Comparison of ENCODE assay signal across 6 cellular contexts in the genomic region with DNA sequence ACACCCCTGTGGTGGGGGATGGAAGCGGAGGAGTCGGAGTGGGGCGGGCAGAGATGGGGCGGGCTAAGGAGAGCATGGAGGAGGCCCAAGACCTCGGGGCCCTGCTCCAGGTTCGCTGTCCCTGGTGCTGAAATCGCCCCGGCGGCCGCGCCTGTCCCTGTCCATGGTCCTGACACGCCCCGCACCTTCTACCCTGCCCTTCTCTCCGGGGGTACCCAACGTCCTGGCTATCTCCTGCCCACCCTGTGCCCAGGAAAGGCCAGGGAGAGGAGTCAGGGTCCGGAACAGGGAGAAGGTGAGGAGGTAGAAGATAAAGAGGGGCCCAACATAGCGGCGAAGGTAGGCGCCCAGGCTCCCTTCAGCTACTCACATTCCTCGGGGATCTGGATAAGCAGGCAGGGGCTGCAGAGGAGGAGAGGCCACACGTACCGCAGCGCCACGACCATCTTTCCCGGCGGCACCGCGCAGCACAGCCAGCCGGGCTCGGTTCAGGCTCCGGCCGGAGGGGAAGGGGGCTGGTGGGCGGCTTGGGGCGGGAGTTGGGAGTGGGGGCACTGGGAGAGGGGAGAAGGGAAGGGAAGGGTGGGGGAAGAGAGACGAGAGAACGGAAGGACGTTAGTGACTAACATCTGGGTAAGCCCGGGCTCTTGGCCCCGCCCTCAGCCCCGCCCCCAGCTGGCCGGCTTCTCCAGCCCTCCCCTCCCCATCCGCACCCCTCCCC. TPM values are rescaled to one million over a fixed set of nuclear protein-coding genes. Genes with fewer than 3 reads are reported as not detected.
DNase-seq lines count a peak whose midpoint lies in the region; ATAC-seq lines count a peak whose summit lies in the region.

No MANE protein-coding gene starts in this region.

- H3K27me3 Mint-ChIP-seq in naive B cell, result peaks cover 13 to 81% (median 53%) of the 10 kb centered on the region in 3 donors

- peak overlapping the region in 1 of 6 donors; percentile 70 for H3K27ac Mint-ChIP-seq in naive B cell

- H3K27me3 ChIP-seq in adipocyte (replicated peaks; ENCODE audit: control insufficient read depth, insufficient read depth, low read length), result peaks cover 62% of the 10 kb centered on the region

- DNase-seq in AML-193 (lab: John Stamatoyannopoulos, UW) (peak; percentile 1 to 4), NCI-H460 (ENCODE audit: extremely low read depth, low read depth) (peak; percentile 30), adipocyte (ENCODE audit: low read depth) (peak; percentile 49), naive B cell (peak; percentile 52)

- no peaks in the 10 kb centered on the region for H3K4me1 ChIP-seq in adipocyte (ENCODE audit: control insufficient read depth, insufficient read depth, low read length)

- no peak overlapping the region for H3K9ac ChIP-seq in adipocyte (ENCODE audit: low read length)

- no peaks in the 10 kb centered on the region for H3K36me3 ChIP-seq in adipocyte (ENCODE audit: control insufficient read depth, insufficient read depth, low read length, severe bottlenecking)

- no peaks in the 10 kb centered on the region for H3K9me3 ChIP-seq in adipocyte (ENCODE audit: control insufficient read depth, low read length)

- peaks cover 23 to 29% (median 26%) of the 10 kb centered on the region in 3 donors for H3K4me1 Mint-ChIP-seq in naive B cell

- H3K4me3 ChIP-seq in adipocyte (ENCODE audit: low read length), result no peak overlapping the region

- H3K9me3 Mint-ChIP-seq in naive B cell, result peaks cover 0 to 6% (median 0%) of the 10 kb centered on the region in 7 donors

- peaks cover 0 to 14% of the 10 kb centered on the region in 2 donors for H3K36me3 Mint-ChIP-seq in naive B cell

- peak; percentile 53 to 58 for ATAC-seq in naive B cell (ENCODE audit: low read depth in 2 of 2)
- ATAC-seq in HG03565 (IDR thresholded peaks at IDR 0.05; ENCODE audit: unreplicated experiment), result no peak
- ATAC-seq in GM21528 (IDR thresholded peaks at IDR 0.05; ENCODE audit: low FRiP score, unreplicated experiment), result no peak

- H3K4me3 Mint-ChIP-seq in naive B cell, result peak overlapping the region in 1 of 8 donors; percentile 15

RNA-seq across cellular contexts. Expression of a gene that starts 10.4 kb away (rescaled TPM):
- total RNA-seq in NCI-H460 (2014; rRNA removed; shearing (Covaris generic)), result 27.2 and 29.9 TPM in 2 replicates
- 24.9 and 40.7 TPM in 2 replicates for polyA plus RNA-seq in NCI-H460 (2014; cell fraction: nucleus; rRNA removed)
- polyA plus RNA-seq in naive B cell (ENCODE audit: low read depth in 6 of 6), result 1 to 10 TPM in 5 of 6 donors, not detected in 1; 1.1 to 2.1 (median 1.2) TPM

RNA-seq across cellular contexts. Expression of a gene that starts 28.9 kb away (rescaled TPM):
- total RNA-seq in NCI-H460 (2014; rRNA removed; shearing (Covaris generic)), result not detected in 2 replicates
- polyA plus RNA-seq in NCI-H460 (2014; cell fraction: nucleus; rRNA removed), result not detected in 2 replicates
- under 1 TPM in 1 of 6 donors, not detected in 5; 0.25 TPM for polyA plus RNA-seq in naive B cell (ENCODE audit: low read depth in 6 of 6)

RNA-seq across cellular contexts. Expression of a gene that starts 45.2 kb away (rescaled TPM):
- total RNA-seq in NCI-H460 (2014; rRNA removed; shearing (Covaris generic)), result 1.1 and 1.4 TPM in 2 replicates
- 4.2 and 5.3 TPM in 2 replicates for polyA plus RNA-seq in NCI-H460 (2014; cell fraction: nucleus; rRNA removed)
- polyA plus RNA-seq in naive B cell (ENCODE audit: low read depth in 6 of 6), result under 1 TPM in 1 of 6 donors, not detected in 5; 0.38 TPM

RNA-seq across cellular contexts. Expression of a gene that starts 50.5 kb away (rescaled TPM):
- 51.5 and 55.0 TPM in 2 replicates for total RNA-seq in NCI-H460 (2014; rRNA removed; shearing (Covaris generic))
- 569 and 681 TPM in 2 replicates for polyA plus RNA-seq in NCI-H460 (2014; cell fraction: nucleus; rRNA removed)
- 100 to 1,000 TPM in 2 of 6 donors, 10 to 100 TPM in 4; 71.5 to 147 (median 83.5) TPM for polyA plus RNA-seq in naive B cell (ENCODE audit: low read depth in 6 of 6)

RNA-seq across cellular contexts. Expression of a gene that starts 59.3 kb away (rescaled TPM):
- 136 and 150 TPM in 2 replicates for total RNA-seq in NCI-H460 (2014; rRNA removed; shearing (Covaris generic))
- polyA plus RNA-seq in NCI-H460 (2014; cell fraction: nucleus; rRNA removed), result 341 and 541 TPM in 2 replicates
- polyA plus RNA-seq in naive B cell (ENCODE audit: low read depth in 6 of 6), result 10 to 100 TPM; 52.6 to 98.7 (median 61.0) TPM

Comparison
In these comparisons a context has a peak if more than half of its experiments do, and no peak if none do; other contexts are left out.
1. ATAC-seq: peak in naive B cell (2 of 2); none in HG03565 (single experiment) and GM21528 (single experiment).
2. Peak in every context shown above with its lines, with median percentiles within 50 percentile points of each other: DNase-seq.